Comparison of ENCODE assay signal across 1 cellular context in genomic region chr17:41480136-41480535, GRCh38.
TF ChIP-seq lines count a peak whose summit lies in the region.

No MANE protein-coding gene starts in this region.

TF ChIP-seq in GM12878, 131 proteins besides CTCF, POLR2A, EP300 and RAD21:
- TF ChIP-seq CREB1 (IDR thresholded peaks at IDR 0.05; ENCODE audit: low read depth) (no peak), BACH1 (IDR thresholded peaks at IDR 0.05; ENCODE audit: borderline replicate concordance) (no peak), NR2F1 (conservative IDR thresholded peaks at IDR 0.05) (peak; percentile 74), SPI1 (IDR thresholded peaks at IDR 0.05; ENCODE audit: borderline replicate concordance, insufficient read depth, low read depth, low read length) (peak; percentile 60; the same call in 1 of the 2 replicates), MXI1 (IDR thresholded peaks at IDR 0.05; ENCODE audit: low read depth, low read length) (no peak), RFX5 (IDR thresholded peaks at IDR 0.05; ENCODE audit: low read depth, low read length) (no peak)
